ENCODE assay signal across 25 cellular contexts in genomic region chr6:111282564-111282963, GRCh38.
"Had no signal": no experiment of that assay in that cellular context is flagged by ENCODE, and none has a peak within 500 bp of the region (broad histone marks: within the 10 kb centered on the region; RNA-seq: fewer than 3 reads in every experiment).

No MANE protein-coding gene starts in this region.

- H3K4me3 ChIP-seq: colonic mucosa, esophagus muscularis mucosa, gastroesophageal sphincter, heart left ventricle, lower lobe of right lung, neural progenitor cell, sigmoid colon, skin epidermis, thoracic aorta, tibial nerve, upper lobe of left lung had no signal

- ATAC-seq: foreskin keratinocyte; gastroesophageal sphincter; heart left ventricle; left ventricle myocardium superior; lower lobe of right lung; naive thymus-derived CD4-positive, alpha-beta T cell; right cardiac atrium; stimulated activated naive B cell treated with anti-CD40 and anti-IgM and Interleukin-4, amounts not matched to agents 10 μg/mL and 1 μg/mL and 100 μg/mL, for 72 hours had no signal

- H3K4me2 ChIP-seq: neural progenitor cell had no signal

- H3K36me3 ChIP-seq: colonic mucosa, neural progenitor cell had no signal

- H3K4me1 ChIP-seq: colonic mucosa, foreskin keratinocyte, lower lobe of right lung, neural progenitor cell, parathyroid adenoma, sigmoid colon, tibial nerve, upper lobe of left lung had no signal

- FAIRE-seq: endothelial cell of umbilical vein, urothelium cell line had no signal

- H3K27me3 ChIP-seq: colonic mucosa, esophagus muscularis mucosa, foreskin keratinocyte, gastroesophageal sphincter, heart left ventricle, neural progenitor cell, sigmoid colon, tibial nerve, upper lobe of left lung had no signal

- H3K27ac ChIP-seq: colonic mucosa, esophagus muscularis mucosa, foreskin keratinocyte, gastroesophageal sphincter, heart left ventricle, lower lobe of right lung, neural progenitor cell, parathyroid adenoma, sigmoid colon, skin epidermis, thoracic aorta, tibial nerve, upper lobe of left lung had no signal

- H2AFZ ChIP-seq: neural progenitor cell, parathyroid adenoma had no signal

- DNase-seq: colonic mucosa; effector memory CD4-positive, alpha-beta T cell; foreskin keratinocyte; heart left ventricle; hypothalamus; immature natural killer cell; islet precursor cell; left ventricle myocardium superior; lower lobe of right lung; naive thymus-derived CD4-positive, alpha-beta T cell; right cardiac atrium; sigmoid colon; stimulated activated CD4-positive, alpha-beta T cell treated with anti-CD3 and anti-CD28 coated beads, Interleukin-15, amount 100 ng/mL, for 24 hours; stimulated activated CD4-positive, alpha-beta T cell treated with anti-CD3 and anti-CD28 coated beads, Interleukin-2, amount 100 ng/mL, for 48 hours; stimulated activated naive B cell treated with anti-CD40 and anti-IgM and Interleukin-4, amounts not matched to agents 10 μg/mL and 1 μg/mL and 100 μg/mL, for 72 hours; upper lobe of left lung had no signal

- H3K79me2 ChIP-seq: parathyroid adenoma had no signal

- H3K9me3 ChIP-seq: colonic mucosa, esophagus muscularis mucosa, gastroesophageal sphincter, heart left ventricle, lower lobe of right lung, sigmoid colon, thoracic aorta, tibial nerve, upper lobe of left lung had no signal

- H3K9ac ChIP-seq: neural progenitor cell, parathyroid adenoma had no signal
